ENCODE assay signal across 8 cellular contexts in genomic region chr1:44714944-44715571, GRCh38. TPM values are rescaled to one million over a fixed set of nuclear protein-coding genes. Genes with fewer than 3 reads are reported as not detected.
DNase-seq lines count a peak whose midpoint lies in the region; ATAC-seq, FAIRE-seq and TF ChIP-seq lines count a peak whose summit lies in the region.

No MANE protein-coding gene starts in this region.

- TF ChIP-seq POLR2A in HCT116 (IDR thresholded peaks at IDR 0.05; ENCODE audit: borderline replicate concordance, extremely low read depth, insufficient read depth, insufficient read length) = no peak

- no peaks in the 10 kb centered on the region for H3K9me3 ChIP-seq in HCT116 (ENCODE audit: control insufficient read depth in 1 of 2, insufficient read depth in 1 of 2, low read depth in 1 of 2, low read length in 2 of 2)

- H2AFZ ChIP-seq in HCT116 (ENCODE audit: low read depth, low read length, poor library complexity, severe bottlenecking) = peak overlapping the region; percentile 55

- intact Hi-C loops in HCT116 (cut with micrococcal nuclease) = no loop called here

- peak; percentile 78 for TF ChIP-seq RAD21 in HCT116 (IDR thresholded peaks at IDR 0.05; ENCODE audit: low read depth)

- DNase-seq in COLO829 (ENCODE audit: low spot score) (peak; percentile 68), HCT116 (ENCODE audit: low read depth, low spot score) (no peak), NCI-H2171 treated with DMSO at 0.1 percent for 48 hours (lab: John Stamatoyannopoulos, UW) (peak; percentile 58), T47D (ENCODE audit: low read depth in 1 of 2, low spot score in 1 of 2) (peak; percentile 62 to 84), iris pigment epithelial cell (ENCODE audit: low read depth) (peak; percentile 71)
- DNase-seq in stimulated activated CD4-positive, alpha-beta T cell treated with anti-CD3 and anti-CD28 coated beads, Interleukin-1b, Interleukin-23, amount 100 ng/mL, for 48 hours = peak; percentile 69

- CTCF ChIA-PET in HCT116 (lab: Charles Lee) = interaction anchor here (0.6 to 1.1 kb wide), 2 partner anchors 83 to 687 kb away, joined by 3 to 4 read pairs; no protein-coding TSS in a partner anchor

- POLR2A ChIA-PET in HCT116 (lab: Charles Lee) = no interaction called here

- RAD21 ChIA-PET in HCT116 (lab: Charles Lee; ENCODE audit: low non-redundant PET in 1 of 2, low total read pairs in 2 of 2, uncharacterized antibody in 2 of 2, unreplicated experiment in 2 of 2) = no interaction called here

- H3K9me2 ChIP-seq in HCT116 (ENCODE audit: insufficient read depth) = no peaks in the 10 kb centered on the region

- no peaks in the 10 kb centered on the region for H3K79me2 ChIP-seq in HCT116 (ENCODE audit: insufficient read depth, low read length)

- peak overlapping the region; percentile 42 for H3K4me2 ChIP-seq in HCT116 (ENCODE audit: low read length)

- no TSS peak for BruUV-seq in HCT116 (replicated peaks; lab: Mats Ljungman, UMichigan)

- 0 out of 2 replicates have a peak, but pooled peaks cover 4% of the 10 kb centered on the region for H3K27me3 ChIP-seq in HCT116 (ENCODE audit: insufficient read depth, low read length)

- peaks cover 16 to 27% of the 10 kb centered on the region in 2 experiments for H3K4me1 ChIP-seq in HCT116 (ENCODE audit: control insufficient read depth in 1 of 2, insufficient read depth in 2 of 2, low read length in 2 of 2)

- TF ChIP-seq CTCF in HCT116 (IDR thresholded peaks at IDR 0.05 in 2 of 3, conservative IDR thresholded peaks at IDR 0.05 in 1 of 3; ENCODE audit: borderline replicate concordance in 1 of 3, insufficient read depth in 1 of 3, low read depth in 2 of 3, low read length in 2 of 3) = peak; percentile 69 to 94 (median 92)

- H4K20me1 ChIP-seq in HCT116 (ENCODE audit: insufficient read depth) = no peaks in the 10 kb centered on the region

- no peak overlapping the region for H3K27ac ChIP-seq in HCT116 (ENCODE audit: low read depth, low read length)

- in situ Hi-C loops in T47D (cut with HindIII; ENCODE audit: low pct_unique_long_range_greater_than_20kb, low sequenced_read_pairs) = no loop called here

- H3K9ac ChIP-seq in HCT116 (ENCODE audit: low read length) = no peak overlapping the region

- no peaks in the 10 kb centered on the region for H3K36me3 ChIP-seq in HCT116 (ENCODE audit: control insufficient read depth in 1 of 2, insufficient read depth in 2 of 2, low read length in 2 of 2)

- peak; percentile 79 for ATAC-seq in HCT116
- no peak for ATAC-seq in GM19023 (IDR thresholded peaks at IDR 0.05; ENCODE audit: unreplicated experiment)

- no peak overlapping the region for H3K4me3 ChIP-seq in HCT116 (replicated peaks in 1 of 2; ENCODE audit: low read depth in 1 of 2, low read length in 2 of 2)

- FAIRE-seq in TTC549 (lab: Jason Lieb, UNC) = peak; percentile 50

TF ChIP-seq in HCT116, 20 proteins besides CTCF, POLR2A, EP300 and RAD21:
- no peak for TF ChIP-seq FOSL1 (IDR thresholded peaks at IDR 0.05; ENCODE audit: low read depth)
- TF ChIP-seq YY1 (IDR thresholded peaks at IDR 0.05; ENCODE audit: extremely low read depth, insufficient replicate concordance, low read depth, low read length) = no peak
- peak; percentile 11 for TF ChIP-seq TCF7L2 (IDR thresholded peaks at IDR 0.05; ENCODE audit: borderline replicate concordance, extremely low read depth, insufficient read depth, insufficient read length)
- TF ChIP-seq ZNF274 (IDR thresholded peaks at IDR 0.05; ENCODE audit: low read depth, low read length) = no peak

RNA-seq across cellular contexts. Expression of gene RNU5D-1, which starts 15.9 kb away (rescaled TPM):
- total RNA-seq in HCT116 (2021; ENCODE audit: unreplicated experiment) = not detected
- not detected in 2 replicates for polyA plus RNA-seq in HCT116 (2012)

RNA-seq across cellular contexts. Expression of gene KIF2C, which starts 24.6 kb away (rescaled TPM):
- total RNA-seq in HCT116 (2021; ENCODE audit: unreplicated experiment) = 92.6 TPM
- 87.9 and 112 TPM in 2 replicates for polyA plus RNA-seq in HCT116 (2012)

RNA-seq across cellular contexts. Expression of gene ARMH1, which starts 40.5 kb away (rescaled TPM):
- total RNA-seq in HCT116 (2021; ENCODE audit: unreplicated experiment) = 3.2 TPM
- 1.6 and 4.2 TPM in 2 replicates for polyA plus RNA-seq in HCT116 (2012)

RNA-seq across cellular contexts. Expression of gene TMEM53, which starts 40.8 kb away (rescaled TPM):
- 10.8 TPM for total RNA-seq in HCT116 (2021; ENCODE audit: unreplicated experiment)
- polyA plus RNA-seq in HCT116 (2012) = 18.3 and 24.8 TPM in 2 replicates
